In genomic region chr10:74079028-74079913, GRCh38 we compare ENCODE assay signal across 11 cellular contexts.
DNase-seq lines count a peak whose midpoint lies in the region; ATAC-seq and TF ChIP-seq lines count a peak whose summit lies in the region.
"Had no signal": no experiment of that assay in that cellular context is flagged by ENCODE, and none has a peak within 500 bp of the region (broad histone marks: within the 10 kb centered on the region; RNA-seq: fewer than 3 reads in every experiment).

No MANE protein-coding gene starts in this region.

- TF ChIP-seq CTCF in spleen (IDR thresholded peaks at IDR 0.05 in 8 of 11, conservative IDR thresholded peaks at IDR 0.05 in 3 of 11) = no peak

- peaks cover 14 to 78% (median 31%) of the 10 kb centered on the region in 6 donors for H3K4me1 ChIP-seq in spleen

- CTCF ChIA-PET in activated CD4-positive, alpha-beta T cell treated with anti-CD3 and anti-CD28 coated beads for 36 hours (lab: Charles Lee) = interaction anchor here (0.5 to 3.8 kb wide), 16 partner anchors 7 to 230 kb away, joined by 3 to 58 read pairs (median 4); no protein-coding TSS in a partner anchor
- CTCF ChIA-PET in activated CD4-positive, alpha-beta T cell treated with anti-CD3 and anti-CD28 coated beads, Interleukin-2, amount 10 ng/mL, durations not matched to agents 7 days and 5 days (lab: Charles Lee) = no interaction called here

- no peak for ATAC-seq in activated CD4-positive, alpha-beta T cell treated with anti-CD3 and anti-CD28 coated beads for 36 hours
- peak; percentile 11 for ATAC-seq in SK-N-SH treated with all-trans-retinoic acid at 6 μM for 48 hours
- peak; percentile 16 to 37 for ATAC-seq in stimulated activated naive B cell treated with anti-CD40 and anti-IgM and Interleukin-4, amounts not matched to agents 10 μg/mL and 1 μg/mL and 100 μg/mL, for 72 hours (replicated peaks)

- intact Hi-C loops in activated CD4-positive, alpha-beta T cell treated with anti-CD3 and anti-CD28 coated beads for 36 hours (cut with DNase I, micrococcal nuclease) = loop anchor here (2.0 kb wide), 1 partner anchor 22 kb away; no protein-coding TSS in a partner anchor
- intact Hi-C loops in spleen (cut with DNase I; ENCODE audit: low total_unique reads) = no loop called here

- H3K4me3 ChIP-seq in spleen = no peak overlapping the region

- TF ChIP-seq POLR2A in spleen (IDR thresholded peaks at IDR 0.05) = no peak

- no peaks in the 10 kb centered on the region for H3K9me3 ChIP-seq in spleen

- no peak for DNase-seq in activated CD4-positive, alpha-beta T cell treated with anti-CD3 and anti-CD28 coated beads for 36 hours
- no peak for DNase-seq in activated CD4-positive, alpha-beta T cell treated with anti-CD3 and anti-CD28 coated beads, Interleukin-2, amount 10 ng/mL, durations not matched to agents 7 days and 5 days
- peak; percentile 46 for DNase-seq in fibroblast of peridontal ligament (ENCODE audit: extremely low read depth)
- DNase-seq in stimulated activated naive B cell treated with anti-CD40 and anti-IgM and Interleukin-4, amounts not matched to agents 10 μg/mL and 1 μg/mL and 100 μg/mL, for 72 hours = no peak
- DNase-seq in spleen = no peak
- DNase-seq in stimulated activated CD4-positive, alpha-beta T cell treated with anti-CD3 and anti-CD28 coated beads, Interleukin-2, amount 100 ng/mL, for 24 hours = no peak
- no peak for DNase-seq in kidney tubule cell (ENCODE audit: low spot score)
- DNase-seq: NCI-H446, posterior cingulate gyrus had no signal

- no peaks in the 10 kb centered on the region for H3K27me3 Mint-ChIP-seq in activated CD4-positive, alpha-beta T cell treated with anti-CD3 and anti-CD28 coated beads for 36 hours
- no peaks in the 10 kb centered on the region for H3K27me3 Mint-ChIP-seq in activated CD4-positive, alpha-beta T cell treated with anti-CD3 and anti-CD28 coated beads, Interleukin-2, amount 10 ng/mL, durations not matched to agents 7 days and 5 days
- H3K27me3 Mint-ChIP-seq in stimulated activated naive B cell treated with anti-CD40 and anti-IgM and Interleukin-4, amounts not matched to agents 10 μg/mL and 1 μg/mL and 100 μg/mL, for 72 hours = no peaks in the 10 kb centered on the region

- H3K9me3 Mint-ChIP-seq in activated CD4-positive, alpha-beta T cell treated with anti-CD3 and anti-CD28 coated beads for 36 hours (ENCODE audit: low read depth) = no peaks in the 10 kb centered on the region
- no peaks in the 10 kb centered on the region for H3K9me3 Mint-ChIP-seq in activated CD4-positive, alpha-beta T cell treated with anti-CD3 and anti-CD28 coated beads, Interleukin-2, amount 10 ng/mL, durations not matched to agents 7 days and 5 days
- H3K9me3 Mint-ChIP-seq in stimulated activated naive B cell treated with anti-CD40 and anti-IgM and Interleukin-4, amounts not matched to agents 10 μg/mL and 1 μg/mL and 100 μg/mL, for 72 hours = no peaks in the 10 kb centered on the region

- H3K27ac ChIP-seq in spleen = peak overlapping the region in 4 of 8 donors; percentile 12 to 46 (median 18)
- H3K27ac ChIP-seq: 22Rv1 had no signal

- no peak overlapping the region for H3K4me3 Mint-ChIP-seq in activated CD4-positive, alpha-beta T cell treated with anti-CD3 and anti-CD28 coated beads for 36 hours
- no peak overlapping the region for H3K4me3 Mint-ChIP-seq in activated CD4-positive, alpha-beta T cell treated with anti-CD3 and anti-CD28 coated beads, Interleukin-2, amount 10 ng/mL, durations not matched to agents 7 days and 5 days
- H3K4me3 Mint-ChIP-seq in stimulated activated naive B cell treated with anti-CD40 and anti-IgM and Interleukin-4, amounts not matched to agents 10 μg/mL and 1 μg/mL and 100 μg/mL, for 72 hours = peak overlapping the region; percentile 61 to 70

- POLR2A ChIA-PET in activated CD4-positive, alpha-beta T cell treated with anti-CD3 and anti-CD28 coated beads for 36 hours (lab: Charles Lee) = interaction anchor here (0.6 kb wide), 1 partner anchor 43 kb away, joined by 4 read pairs; no protein-coding TSS in a partner anchor
- POLR2A ChIA-PET in activated CD4-positive, alpha-beta T cell treated with anti-CD3 and anti-CD28 coated beads, Interleukin-2, amount 10 ng/mL, durations not matched to agents 7 days and 5 days (lab: Charles Lee) = interaction anchor here (0.6 kb wide), 1 partner anchor 39 kb away, joined by 3 read pairs; no protein-coding TSS in a partner anchor

- 62 to 76% (median 71%) methylated on average over 4 of the region's 4 CpGs for WGBS in spleen, 5 donors

- H3K27ac Mint-ChIP-seq in activated CD4-positive, alpha-beta T cell treated with anti-CD3 and anti-CD28 coated beads for 36 hours = peak overlapping the region; percentile 8
- H3K27ac Mint-ChIP-seq in activated CD4-positive, alpha-beta T cell treated with anti-CD3 and anti-CD28 coated beads, Interleukin-2, amount 10 ng/mL, durations not matched to agents 7 days and 5 days = no peak overlapping the region
- peak overlapping the region; percentile 75 for H3K27ac Mint-ChIP-seq in stimulated activated naive B cell treated with anti-CD40 and anti-IgM and Interleukin-4, amounts not matched to agents 10 μg/mL and 1 μg/mL and 100 μg/mL, for 72 hours

- H3K27me3 ChIP-seq in spleen (replicated peaks in 1 of 7) = no peaks in the 10 kb centered on the region

- H3K36me3 ChIP-seq in spleen = peaks cover 0 to 54% (median 18%) of the 10 kb centered on the region in 6 donors

- peaks cover 35% of the 10 kb centered on the region for H3K4me1 Mint-ChIP-seq in activated CD4-positive, alpha-beta T cell treated with anti-CD3 and anti-CD28 coated beads for 36 hours
- H3K4me1 Mint-ChIP-seq in activated CD4-positive, alpha-beta T cell treated with anti-CD3 and anti-CD28 coated beads, Interleukin-2, amount 10 ng/mL, durations not matched to agents 7 days and 5 days = peaks cover 29% of the 10 kb centered on the region
- H3K4me1 Mint-ChIP-seq in stimulated activated naive B cell treated with anti-CD40 and anti-IgM and Interleukin-4, amounts not matched to agents 10 μg/mL and 1 μg/mL and 100 μg/mL, for 72 hours = peaks cover 34 to 67% of the 10 kb centered on the region in 2 donors

- H3K36me3 Mint-ChIP-seq in activated CD4-positive, alpha-beta T cell treated with anti-CD3 and anti-CD28 coated beads for 36 hours (ENCODE audit: low read depth) = peaks cover 22% of the 10 kb centered on the region
- peaks cover 41% of the 10 kb centered on the region for H3K36me3 Mint-ChIP-seq in activated CD4-positive, alpha-beta T cell treated with anti-CD3 and anti-CD28 coated beads, Interleukin-2, amount 10 ng/mL, durations not matched to agents 7 days and 5 days (ENCODE audit: low read depth)
- H3K36me3 Mint-ChIP-seq in stimulated activated naive B cell treated with anti-CD40 and anti-IgM and Interleukin-4, amounts not matched to agents 10 μg/mL and 1 μg/mL and 100 μg/mL, for 72 hours = peaks cover 27 to 42% of the 10 kb centered on the region in 2 donors

TF ChIP-seq in SK-N-SH treated with all-trans-retinoic acid at 6 μM for 48 hours, 23 proteins besides CTCF, POLR2A, EP300 and RAD21:
- TF ChIP-seq CSRNP3 (CRISPR knock-in tag; IDR thresholded peaks at IDR 0.05) = no peak
- no peak for TF ChIP-seq GLIS3 (CRISPR knock-in tag; IDR thresholded peaks at IDR 0.05)
- no peak for TF ChIP-seq TOX (CRISPR knock-in tag; IDR thresholded peaks at IDR 0.05; ENCODE audit: borderline replicate concordance)
- no peak for TF ChIP-seq PATZ1 (CRISPR knock-in tag; IDR thresholded peaks at IDR 0.05; ENCODE audit: borderline replicate concordance)

Comparison
In these comparisons a context has a peak if more than half of its experiments do, and no peak if none do; other contexts are left out.
1. H3K4me3 Mint-ChIP-seq: peak in stimulated activated naive B cell treated with anti-CD40 and anti-IgM and Interleukin-4, amounts not matched to agents 10 μg/mL and 1 μg/mL and 100 μg/mL, for 72 hours (2 of 2); none in activated CD4-positive, alpha-beta T cell treated with anti-CD3 and anti-CD28 coated beads for 36 hours (single experiment) and activated CD4-positive, alpha-beta T cell treated with anti-CD3 and anti-CD28 coated beads, Interleukin-2, amount 10 ng/mL, durations not matched to agents 7 days and 5 days (single experiment).